Comparison of ENCODE assay signal across 14 cellular contexts in genomic region chr22:38162881-38163843, GRCh38. TPM values are rescaled to one million over a fixed set of nuclear protein-coding genes. Genes with fewer than 3 reads are reported as not detected.
DNase-seq lines count a peak whose midpoint lies in the region; ATAC-seq and TF ChIP-seq lines count a peak whose summit lies in the region.
"Had no signal": no experiment of that assay in that cellular context is flagged by ENCODE, and none has a peak within 500 bp of the region (broad histone marks: within the 10 kb centered on the region; RNA-seq: fewer than 3 reads in every experiment).

No MANE protein-coding gene starts in this region.

- H3K4me1 Mint-ChIP-seq in CD8-positive, alpha-beta memory T cell, result peaks cover 5 to 11% (median 7%) of the 10 kb centered on the region in 3 donors

- peaks cover 5 to 55% (median 16%) of the 10 kb centered on the region in 3 donors for H3K36me3 Mint-ChIP-seq in CD8-positive, alpha-beta memory T cell

- no peaks in the 10 kb centered on the region for H3K9me3 Mint-ChIP-seq in CD8-positive, alpha-beta memory T cell
- H3K9me3 Mint-ChIP-seq: activated naive CD4-positive, alpha-beta T cell treated with anti-CD3 and anti-CD28 coated beads, Interleukin-2, amount 10 ng/mL, durations not matched to agents 7 days and 5 days; CD8-positive, alpha-beta T cell; naive thymus-derived CD4-positive, alpha-beta T cell had no signal

- DNase-seq in sigmoid colon (peak; percentile 56), amygdala (lab: John Stamatoyannopoulos, UW) (no peak), adrenal gland (no peak)
- no peak for DNase-seq in CD8-positive, alpha-beta memory T cell
- no peak for DNase-seq in NK-92 treated with Interleukin-12 subunit alpha and Interleukin-12 subunit beta, amount 100 ng/mL, for 24 hours (lab: John Stamatoyannopoulos, UW)
- DNase-seq: activated naive CD4-positive, alpha-beta T cell treated with anti-CD3 and anti-CD28 coated beads, Interleukin-2, amount 10 ng/mL, durations not matched to agents 7 days and 5 days; CD8-positive, alpha-beta T cell; central memory CD4-positive, alpha-beta T cell; naive thymus-derived CD4-positive, alpha-beta T cell; NCI-H1694 had no signal

- H3K4me3 ChIP-seq in sigmoid colon (no peak overlapping the region), adrenal gland (no peak overlapping the region)
- no peak overlapping the region for H3K4me3 ChIP-seq in CD8-positive, alpha-beta memory T cell (ENCODE audit: low read length)
- H3K4me3 ChIP-seq: SJSA1 had no signal

- peak; percentile 42 for ATAC-seq in GM18861 (IDR thresholded peaks at IDR 0.05; ENCODE audit: unreplicated experiment)
- ATAC-seq in HG03432 (IDR thresholded peaks at IDR 0.05; ENCODE audit: unreplicated experiment), result peak; percentile 47
- peak; percentile 8 for ATAC-seq in esophagus mucosa
- ATAC-seq: CD8-positive, alpha-beta T cell had no signal

- peak overlapping the region in 3 of 8 donors; percentile 4 to 66 (median 19) for H3K27ac Mint-ChIP-seq in CD8-positive, alpha-beta memory T cell
- H3K27ac Mint-ChIP-seq: activated naive CD4-positive, alpha-beta T cell treated with anti-CD3 and anti-CD28 coated beads, Interleukin-2, amount 10 ng/mL, durations not matched to agents 7 days and 5 days had no signal

- H3K27ac ChIP-seq in sigmoid colon (no peak overlapping the region), adrenal gland (peak overlapping the region in 1 of 5 donors; percentile 22)
- H3K27ac ChIP-seq in CD8-positive, alpha-beta memory T cell (ENCODE audit: low read depth, low read length), result no peak overlapping the region
- H3K27ac ChIP-seq: SJSA1 had no signal

- H3K4me3 Mint-ChIP-seq in CD8-positive, alpha-beta memory T cell, result no peak overlapping the region
- H3K4me3 Mint-ChIP-seq: activated naive CD4-positive, alpha-beta T cell treated with anti-CD3 and anti-CD28 coated beads, Interleukin-2, amount 10 ng/mL, durations not matched to agents 7 days and 5 days; CD8-positive, alpha-beta T cell; naive thymus-derived CD4-positive, alpha-beta T cell had no signal

- peaks cover 0 to 8% (median 6%) of the 10 kb centered on the region in 4 donors for H3K4me1 ChIP-seq in sigmoid colon
- no peaks in the 10 kb centered on the region for H3K4me1 ChIP-seq in CD8-positive, alpha-beta memory T cell (ENCODE audit: insufficient read depth, low read length)
- peaks cover 4 to 6% of the 10 kb centered on the region in 2 donors for H3K4me1 ChIP-seq in adrenal gland (replicated peaks in 1 of 2)

- no peak for TF ChIP-seq EP300 in sigmoid colon (IDR thresholded peaks at IDR 0.05)

- TF ChIP-seq POLR2A in sigmoid colon (IDR thresholded peaks at IDR 0.05), result no peak
- TF ChIP-seq POLR2A in adrenal gland (IDR thresholded peaks at IDR 0.05), result no peak

- H3K36me3 ChIP-seq in sigmoid colon (no peaks in the 10 kb centered on the region), adrenal gland (replicated peaks in 1 of 2) (no peaks in the 10 kb centered on the region)
- H3K36me3 ChIP-seq in CD8-positive, alpha-beta memory T cell (ENCODE audit: insufficient read depth, low read length), result peaks cover 3% of the 10 kb centered on the region
- H3K36me3 ChIP-seq: SJSA1 had no signal

- H3K27me3 Mint-ChIP-seq in CD8-positive, alpha-beta memory T cell, result peaks cover 0 to 1% of the 10 kb centered on the region in 2 donors
- H3K27me3 Mint-ChIP-seq: activated naive CD4-positive, alpha-beta T cell treated with anti-CD3 and anti-CD28 coated beads, Interleukin-2, amount 10 ng/mL, durations not matched to agents 7 days and 5 days; naive thymus-derived CD4-positive, alpha-beta T cell had no signal

- POLR2A ChIA-PET in CD8-positive, alpha-beta memory T cell (lab: Charles Lee), result no interaction called here

- H3K27me3 ChIP-seq in sigmoid colon, result no peaks in the 10 kb centered on the region
- H3K27me3 ChIP-seq in CD8-positive, alpha-beta memory T cell (ENCODE audit: insufficient read depth, low read length, poor library complexity, severe bottlenecking), result no peaks in the 10 kb centered on the region
- no peaks in the 10 kb centered on the region for H3K27me3 ChIP-seq in adrenal gland
- H3K27me3 ChIP-seq: SJSA1 had no signal

- H3K9me3 ChIP-seq in sigmoid colon (no peaks in the 10 kb centered on the region), adrenal gland (replicated peaks in 1 of 3) (no peaks in the 10 kb centered on the region)
- no peaks in the 10 kb centered on the region for H3K9me3 ChIP-seq in CD8-positive, alpha-beta memory T cell (ENCODE audit: low read length)
- H3K9me3 ChIP-seq: SJSA1 had no signal

- 77 to 91% methylated on average over 14 of the region's 14 CpGs for WGBS in sigmoid colon, 2 donors
- WGBS in adrenal gland, 4 donors, result 89 to 94% (median 91%) methylated on average over 13 to 14 of the region's 14 CpGs

- TF ChIP-seq CTCF in sigmoid colon (IDR thresholded peaks at IDR 0.05), result no peak
- no peak for TF ChIP-seq CTCF in adrenal gland (IDR thresholded peaks at IDR 0.05)

- intact Hi-C loops in sigmoid colon (cut with DNase I) (no loop called here), adrenal gland (cut with DNase I) (no loop called here)

- CTCF ChIA-PET in CD8-positive, alpha-beta memory T cell (lab: Charles Lee), result interaction anchor here (0.7 kb wide), 1 partner anchor 53 kb away, joined by 3 read pairs; no protein-coding TSS in a partner anchor

RNA-seq across cellular contexts. Expression of gene PLA2G6, which starts 18.5 kb away (rescaled TPM):
- total RNA-seq in esophagus mucosa (12.8 TPM), sigmoid colon (10 to 100 TPM; 10.7 to 36.2 (median 26.5) TPM), adrenal gland (100 to 1,000 TPM in 1 of 8 donors, 10 to 100 TPM in 7; 11.1 to 176 (median 72.6) TPM)
- polyA plus RNA-seq in sigmoid colon (10 to 100 TPM in 1 of 3 donors, 1 to 10 TPM in 2; 6.6 to 21.1 (median 8.6) TPM), adrenal gland (100 to 1,000 TPM in 2 of 3 donors, 1 to 10 TPM in 1; 6.9 to 324 (median 159) TPM)
- 10 to 100 TPM; 33.0 to 34.1 TPM for total RNA-seq in CD8-positive, alpha-beta memory T cell
- polyA plus RNA-seq in CD8-positive, alpha-beta memory T cell, result 5.6 TPM

RNA-seq across cellular contexts. Expression of gene MAFF, which starts 38.6 kb away (rescaled TPM):
- total RNA-seq in esophagus mucosa (35.6 TPM), sigmoid colon (100 to 1,000 TPM in 1 of 4 donors, 10 to 100 TPM in 3; 15.3 to 104 (median 26.1) TPM), adrenal gland (10 to 100 TPM in 7 of 8 donors, 1 to 10 TPM in 1; 9.0 to 21.8 (median 16.1) TPM)
- polyA plus RNA-seq in sigmoid colon (10 to 100 TPM; 18.5 to 41.4 (median 35.4) TPM), adrenal gland (10 to 100 TPM in 2 of 3 donors, 1 to 10 TPM in 1; 5.2 to 23.4 (median 11.4) TPM)
- 1 to 10 TPM; 7.4 to 7.8 TPM for total RNA-seq in CD8-positive, alpha-beta memory T cell
- 4.6 TPM for polyA plus RNA-seq in CD8-positive, alpha-beta memory T cell

RNA-seq across cellular contexts. Expression of gene BAIAP2L2, which starts 52.7 kb away (rescaled TPM):
- total RNA-seq in esophagus mucosa (4.5 TPM), sigmoid colon (under 1 TPM; 0.16 to 0.71 (median 0.27) TPM), adrenal gland (1 to 10 TPM in 1 of 8 donors, under 1 TPM in 6, not detected in 1; 0.43 to 2.1 (median 0.55) TPM)
- polyA plus RNA-seq in sigmoid colon (10 to 100 TPM; 25.8 to 48.7 (median 34.7) TPM), adrenal gland (1 to 10 TPM in 2 of 3 donors, under 1 TPM in 1; 0.09 to 6.0 (median 4.6) TPM)
- under 1 TPM; 0.53 to 0.58 TPM for total RNA-seq in CD8-positive, alpha-beta memory T cell
- not detected for polyA plus RNA-seq in CD8-positive, alpha-beta memory T cell
- total RNA-seq: SJSA1 had no signal
- polyA plus RNA-seq: naive thymus-derived CD4-positive, alpha-beta T cell had no signal
